Comparison of ENCODE assay signal across 17 cellular contexts in genomic region chr1:208015255-208015654, GRCh38.
A peak's percentile ranks its signal among the peaks of the same experiment; 100 is the strongest.
DNase-seq lines count a peak whose midpoint lies in the region; ATAC-seq and TF ChIP-seq lines count a peak whose summit lies in the region.
"Had no signal": no experiment of that assay in that cellular context is flagged by ENCODE, and none has a peak within 500 bp of the region (broad histone marks: within the 10 kb centered on the region; RNA-seq: fewer than 3 reads in every experiment).

No MANE protein-coding gene starts in this region.

- 48 to 74% (median 53%) methylated on average over 6 of the region's 6 CpGs for WGBS in psoas muscle, 3 donors

- no peaks in the 10 kb centered on the region for H3K4me1 Mint-ChIP-seq in activated CD4-positive, alpha-beta memory T cell treated with anti-CD3 and anti-CD28 coated beads, Interleukin-2, amount 10 ng/mL, durations not matched to agents 7 days and 5 days
- H3K4me1 Mint-ChIP-seq: GM23338 had no signal

- H3K4me3 Mint-ChIP-seq in activated CD4-positive, alpha-beta memory T cell treated with anti-CD3 and anti-CD28 coated beads, Interleukin-2, amount 10 ng/mL, durations not matched to agents 7 days and 5 days, result no peak overlapping the region
- H3K4me3 Mint-ChIP-seq: CD4-positive, alpha-beta T cell; GM23338 had no signal

- TF ChIP-seq CTCF in right atrium auricular region (IDR thresholded peaks at IDR 0.05), result no peak
- no peak for TF ChIP-seq CTCF in psoas muscle (IDR thresholded peaks at IDR 0.05)

- no peaks in the 10 kb centered on the region for H3K4me1 ChIP-seq in right atrium auricular region
- no peaks in the 10 kb centered on the region for H3K4me1 ChIP-seq in psoas muscle

- no peaks in the 10 kb centered on the region for H3K27me3 Mint-ChIP-seq in activated CD4-positive, alpha-beta memory T cell treated with anti-CD3 and anti-CD28 coated beads, Interleukin-2, amount 10 ng/mL, durations not matched to agents 7 days and 5 days
- H3K27me3 Mint-ChIP-seq: CD4-positive, alpha-beta T cell had no signal

- DNase-seq in NCI-H146 (lab: John Stamatoyannopoulos, UW) (peak; percentile 8), NCI-H146 treated with DMSO at 0.1 percent for 48 hours (lab: John Stamatoyannopoulos, UW; ENCODE audit: unreplicated experiment) (no peak), Right ventricle myocardium superior (no peak), right atrium auricular region (ENCODE audit: low spot score) (no peak), psoas muscle (no peak), NCI-H69 (lab: John Stamatoyannopoulos, UW) (no peak)
- DNase-seq in activated CD4-positive, alpha-beta memory T cell treated with anti-CD3 and anti-CD28 coated beads, Interleukin-2, amount 10 ng/mL, durations not matched to agents 7 days and 5 days, result no peak
- DNase-seq: AML-193; CD4-positive, alpha-beta T cell; DMS79 treated with DMSO at 0.1 percent for 48 hours; GF-D8; HCEC 1CT had no signal

- intact Hi-C loops in Right ventricle myocardium superior (cut with DNase I) (no loop called here), psoas muscle (cut with DNase I) (no loop called here)

- H3K27ac ChIP-seq in right atrium auricular region, result no peak overlapping the region
- no peak overlapping the region for H3K27ac ChIP-seq in psoas muscle
- H3K27ac ChIP-seq: 22Rv1, A549, C4-2B, HL-60 had no signal

- peak; percentile 32 for ATAC-seq in Right ventricle myocardium superior (ENCODE audit: poor library complexity)
- peak; percentile 78 to 87 (median 79) for ATAC-seq in psoas muscle
- ATAC-seq: A549, GM23338 had no signal

- no peak overlapping the region for H3K4me3 ChIP-seq in right atrium auricular region
- H3K4me3 ChIP-seq in psoas muscle, result no peak overlapping the region
- H3K4me3 ChIP-seq: A549, GM23338 had no signal

- no peaks in the 10 kb centered on the region for H3K27me3 ChIP-seq in right atrium auricular region
- H3K27me3 ChIP-seq in psoas muscle (ENCODE audit: insufficient read depth in 3 of 3, low read length in 2 of 3), result no peaks in the 10 kb centered on the region

- no peak overlapping the region for H3K27ac Mint-ChIP-seq in activated CD4-positive, alpha-beta memory T cell treated with anti-CD3 and anti-CD28 coated beads, Interleukin-2, amount 10 ng/mL, durations not matched to agents 7 days and 5 days
- H3K27ac Mint-ChIP-seq: CD4-positive, alpha-beta T cell; GM23338 had no signal

- H3K36me3 ChIP-seq in right atrium auricular region, result no peaks in the 10 kb centered on the region
- H3K36me3 ChIP-seq in psoas muscle (ENCODE audit: insufficient read depth in 1 of 2, low read depth in 1 of 2), result no peaks in the 10 kb centered on the region

- H3K9me3 ChIP-seq in right atrium auricular region (no peaks in the 10 kb centered on the region), psoas muscle (no peaks in the 10 kb centered on the region)
- H3K9me3 ChIP-seq: A549 had no signal

- POLR2A ChIA-PET in activated CD4-positive, alpha-beta memory T cell treated with anti-CD3 and anti-CD28 coated beads, Interleukin-2, amount 10 ng/mL, durations not matched to agents 7 days and 5 days (lab: Charles Lee), result no interaction called here

- H3K9me3 Mint-ChIP-seq in activated CD4-positive, alpha-beta memory T cell treated with anti-CD3 and anti-CD28 coated beads, Interleukin-2, amount 10 ng/mL, durations not matched to agents 7 days and 5 days, result no peaks in the 10 kb centered on the region
- H3K9me3 Mint-ChIP-seq: CD4-positive, alpha-beta T cell; GM23338 had no signal

- CTCF ChIA-PET in activated CD4-positive, alpha-beta memory T cell treated with anti-CD3 and anti-CD28 coated beads, Interleukin-2, amount 10 ng/mL, durations not matched to agents 7 days and 5 days (lab: Charles Lee), result no interaction called here

- H3K36me3 Mint-ChIP-seq in activated CD4-positive, alpha-beta memory T cell treated with anti-CD3 and anti-CD28 coated beads, Interleukin-2, amount 10 ng/mL, durations not matched to agents 7 days and 5 days (ENCODE audit: low read depth), result no peaks in the 10 kb centered on the region
